Comparison of ENCODE assay signal across 16 cellular contexts in genomic region chr3:156417733-156418132, GRCh38.
DNase-seq lines count a peak whose midpoint lies in the region; ATAC-seq, FAIRE-seq and TF ChIP-seq lines count a peak whose summit lies in the region.
"Had no signal": no experiment of that assay in that cellular context is flagged by ENCODE, and none has a peak within 500 bp of the region (broad histone marks: within the 10 kb centered on the region; RNA-seq: fewer than 3 reads in every experiment).

No MANE protein-coding gene starts in this region.

- H2BK12ac ChIP-seq in H1 (ENCODE audit: low read depth, low read length): no peak overlapping the region

- WGBS in right cardiac atrium: 51% methylated on average over 2 of the region's 2 CpGs
- 79% methylated on average over 2 of the region's 2 CpGs; no CpG with 5 or more reads in 1 of the 2 experiments for WGBS in H1 (ENCODE audit: extremely low coverage in 1 of 2, insufficient coverage in 1 of 2, insufficient read length in 1 of 2, insufficient replicate concordance in 2 of 2, low coverage in 1 of 2, low lambda C conversion rate in 2 of 2, missing lambda C conversion rate in 1 of 2), 2 experiments
- 22 to 37% (median 24%) methylated on average over 2 of the region's 2 CpGs for WGBS in psoas muscle, 3 donors

- H2BK20ac ChIP-seq in H1 (ENCODE audit: low read length): no peak overlapping the region

- H2AK5ac ChIP-seq in H1 (ENCODE audit: low read depth, low read length): no peak overlapping the region

- H3K18ac ChIP-seq in H1 (ENCODE audit: extremely low read depth, low read length): no peak overlapping the region

- H4K5ac ChIP-seq in H1 (ENCODE audit: insufficient read length, low read depth, low read length): no peak overlapping the region

- H3K27ac Mint-ChIP-seq in activated T-cell treated with anti-CD3 and anti-CD28 coated beads, Interleukin-2, amount 50 U/mL, for 24 hours: no peak overlapping the region
- H3K27ac Mint-ChIP-seq: B cell; CD4-positive, alpha-beta memory T cell had no signal

- H3K4me3 Mint-ChIP-seq in activated T-cell treated with anti-CD3 and anti-CD28 coated beads, Interleukin-2, amount 50 U/mL, for 24 hours: no peak overlapping the region
- H3K4me3 Mint-ChIP-seq: B cell; CD4-positive, alpha-beta memory T cell had no signal

- no peak for FAIRE-seq in H1 (lab: Jason Lieb, UNC)

- no peaks in the 10 kb centered on the region for H3K4me1 Mint-ChIP-seq in activated T-cell treated with anti-CD3 and anti-CD28 coated beads, Interleukin-2, amount 50 U/mL, for 24 hours (ENCODE audit: low read depth)
- H3K4me1 Mint-ChIP-seq: B cell; CD4-positive, alpha-beta memory T cell had no signal

- no peak overlapping the region for H4K91ac ChIP-seq in H1 (replicated peaks; ENCODE audit: insufficient read length, low read length)

- H2BK5ac ChIP-seq in H1 (ENCODE audit: low read depth, low read length): no peak overlapping the region

- H3K27ac ChIP-seq in left ventricle myocardium inferior (replicated peaks): peak overlapping the region; percentile 29
- H3K27ac ChIP-seq in right cardiac atrium (ENCODE audit: low read length): no peak overlapping the region
- no peak overlapping the region for H3K27ac ChIP-seq in H1 (ENCODE audit: low read depth, low read length)
- H3K27ac ChIP-seq in psoas muscle: peak overlapping the region; percentile 78
- H3K27ac ChIP-seq: RWPE1 had no signal

- TF ChIP-seq CTCF in left ventricle myocardium inferior (IDR thresholded peaks at IDR 0.05; ENCODE audit: borderline replicate concordance): no peak
- no peak for TF ChIP-seq CTCF in H1 (IDR thresholded peaks at IDR 0.05; ENCODE audit: control extremely low read depth in 1 of 3, insufficient read depth in 1 of 3, low read depth in 1 of 3, low read length in 3 of 3)
- no peak for TF ChIP-seq CTCF in psoas muscle (IDR thresholded peaks at IDR 0.05)

- no peaks in the 10 kb centered on the region for H3K36me3 Mint-ChIP-seq in activated T-cell treated with anti-CD3 and anti-CD28 coated beads, Interleukin-2, amount 50 U/mL, for 24 hours (ENCODE audit: low read depth)
- H3K36me3 Mint-ChIP-seq: CD4-positive, alpha-beta memory T cell had no signal

- no peak overlapping the region for H3K4ac ChIP-seq in H1 (replicated peaks; ENCODE audit: insufficient read length, low read depth, low read length)

- H3K23ac ChIP-seq in H1 (ENCODE audit: insufficient read length): no peak overlapping the region

- H3K23me2 ChIP-seq in H1 (ENCODE audit: low read depth, low read length): no peaks in the 10 kb centered on the region

- H3K4me1 ChIP-seq in left ventricle myocardium inferior: peaks cover 30% of the 10 kb centered on the region
- H3K4me1 ChIP-seq in right cardiac atrium (ENCODE audit: control insufficient read depth, insufficient read depth, low read length): peaks cover 3% of the 10 kb centered on the region
- H3K4me1 ChIP-seq in H1 (replicated peaks in 1 of 4; ENCODE audit: control insufficient read depth in 3 of 4, insufficient read depth in 4 of 4, low read length in 3 of 4): peaks cover 0 to 4% (median 2%) of the 10 kb centered on the region in 4 experiments; a peak in 2 of 7 replicates
- H3K4me1 ChIP-seq in psoas muscle: peaks cover 18% of the 10 kb centered on the region

- no peak overlapping the region for H3K4me3 ChIP-seq in left ventricle myocardium inferior
- H3K4me3 ChIP-seq in right cardiac atrium (ENCODE audit: low read length): no peak overlapping the region
- H3K4me3 ChIP-seq in H1 (ENCODE audit: extremely low read depth in 1 of 4, insufficient read depth in 2 of 4, low read depth in 3 of 4, low read length in 4 of 4): no peak overlapping the region
- H3K4me3 ChIP-seq in psoas muscle: no peak overlapping the region

- H2BK15ac ChIP-seq in H1 (ENCODE audit: low read length): no peak overlapping the region

- H3K9me3 ChIP-seq in left ventricle myocardium inferior (replicated peaks) (no peaks in the 10 kb centered on the region), right cardiac atrium (ENCODE audit: control insufficient read depth, low read length) (no peaks in the 10 kb centered on the region), H1 (ENCODE audit: insufficient read depth in 2 of 2, low read depth in 1 of 2, low read length in 1 of 2) (no peaks in the 10 kb centered on the region; a peak in 1 of 4 replicates), psoas muscle (no peaks in the 10 kb centered on the region)
- H3K9me3 ChIP-seq: SK-N-SH had no signal

- H3K14ac ChIP-seq in H1 (ENCODE audit: insufficient read length): no peak overlapping the region

- TF ChIP-seq POLR2A in H1 (IDR thresholded peaks at IDR 0.05; ENCODE audit: control extremely low read depth in 1 of 2, low read depth in 2 of 2, low read length in 2 of 2): no peak

- H3K79me2 ChIP-seq in H1 (ENCODE audit: control insufficient read depth in 1 of 2, insufficient read depth in 2 of 2, low read length in 2 of 2): no peaks in the 10 kb centered on the region

- TF ChIP-seq EP300 in H1 (IDR thresholded peaks at IDR 0.05; ENCODE audit: borderline replicate concordance in 1 of 2, low read depth in 2 of 2, low read length in 2 of 2): no peak

- H2AFZ ChIP-seq in H1 (ENCODE audit: low read length): peak overlapping the region; percentile 63; the same call in 1 of the 2 replicates

- ATAC-seq in right cardiac atrium (no peak), psoas muscle (peak; percentile 19 to 45 (median 42)), HG02938 (IDR thresholded peaks at IDR 0.05; ENCODE audit: unreplicated experiment) (no peak)

- POLR2A ChIA-PET in H1 (lab: Charles Lee; ENCODE audit: partially characterized antibody): no interaction called here

- CTCF ChIA-PET in H1 (lab: Charles Lee; ENCODE audit: partially characterized antibody): interaction anchor here (0.8 to 1.7 kb wide), 3 partner anchors 11 to 265 kb away, joined by 3 to 6 read pairs (median 4); no protein-coding TSS in a partner anchor

- no peak overlapping the region for H3K9ac ChIP-seq in H1 (replicated peaks in 1 of 4; ENCODE audit: extremely low read depth in 1 of 4, low read depth in 3 of 4, low read length in 3 of 4)
- H3K9ac ChIP-seq: SK-N-SH had no signal

- DNase-seq in left ventricle myocardium inferior (no peak), right cardiac atrium (no peak), H1 (ENCODE audit: low read depth in 1 of 2, low spot score in 2 of 2) (no peak), psoas muscle (no peak)
- DNase-seq in stimulated activated CD4-positive, alpha-beta T cell treated with anti-CD3 and anti-CD28 coated beads, Interleukin-2, amount 100 ng/mL, for 48 hours: no peak
- DNase-seq in activated T-cell treated with anti-CD3 and anti-CD28 coated beads, Interleukin-2, amount 50 U/mL, for 24 hours: no peak
- DNase-seq: CD4-positive, alpha-beta memory T cell; GOT3; MM.1S; NCI-H1105; NCI-H187 treated with DMSO at 0.1 percent for 48 hours; OCI-M1 had no signal

- H3K79me1 ChIP-seq in H1 (ENCODE audit: low read depth, low read length): no peaks in the 10 kb centered on the region

- no peak overlapping the region for H3K56ac ChIP-seq in H1 (replicated peaks; ENCODE audit: insufficient read length, low read depth, low read length)

- H3K27me3 ChIP-seq in left ventricle myocardium inferior (ENCODE audit: low read depth): no peaks in the 10 kb centered on the region
- no peaks in the 10 kb centered on the region for H3K27me3 ChIP-seq in right cardiac atrium (ENCODE audit: control insufficient read depth, insufficient read depth)
- no peaks in the 10 kb centered on the region for H3K27me3 ChIP-seq in H1 (replicated peaks in 1 of 4; ENCODE audit: control insufficient read depth in 3 of 4, extremely low read depth in 1 of 4, insufficient read depth in 3 of 4, low read length in 3 of 4)
- H3K27me3 ChIP-seq in psoas muscle (ENCODE audit: insufficient read depth in 3 of 3, low read length in 2 of 3): no peaks in the 10 kb centered on the region

- H3K9me3 Mint-ChIP-seq in activated T-cell treated with anti-CD3 and anti-CD28 coated beads, Interleukin-2, amount 50 U/mL, for 24 hours: no peaks in the 10 kb centered on the region
- H3K9me3 Mint-ChIP-seq: CD4-positive, alpha-beta memory T cell had no signal

- TF ChIP-seq RAD21 in H1 (IDR thresholded peaks at IDR 0.05 in 1 of 2, conservative IDR thresholded peaks at IDR 0.05 in 1 of 2; ENCODE audit: low read depth in 2 of 2, low read length in 2 of 2): no peak

- no peak overlapping the region for H3K4me2 ChIP-seq in H1 (ENCODE audit: insufficient read depth in 1 of 2, low read depth in 2 of 2, low read length in 2 of 2)
- H3K4me2 ChIP-seq: SK-N-SH had no signal

- H3K36me3 ChIP-seq in left ventricle myocardium inferior (no peaks in the 10 kb centered on the region), H1 (ENCODE audit: control insufficient read depth in 2 of 4, insufficient read depth in 4 of 4, low read length in 3 of 4) (no peaks in the 10 kb centered on the region), psoas muscle (ENCODE audit: insufficient read depth in 1 of 2, low read depth in 1 of 2) (no peaks in the 10 kb centered on the region)

- no peak overlapping the region for H4K8ac ChIP-seq in H1 (ENCODE audit: extremely low read depth, insufficient read depth, low read length)

- intact Hi-C loops in left ventricle myocardium inferior (cut with micrococcal nuclease): no loop called here
- intact Hi-C loops in right cardiac atrium (cut with DNase I): no loop called here
- intact Hi-C loops in psoas muscle (cut with DNase I): no loop called here

- H2BK120ac ChIP-seq in H1 (replicated peaks; ENCODE audit: low read depth, low read length): no peak overlapping the region

- H3K27me3 Mint-ChIP-seq in activated T-cell treated with anti-CD3 and anti-CD28 coated beads, Interleukin-2, amount 50 U/mL, for 24 hours: peaks cover 13% of the 10 kb centered on the region

- H4K20me1 ChIP-seq in H1 (replicated peaks in 1 of 2; ENCODE audit: control insufficient read depth in 1 of 2, insufficient read depth in 2 of 2, low read length in 2 of 2): no peaks in the 10 kb centered on the region

TF ChIP-seq in H1, 55 proteins besides CTCF, POLR2A, EP300 and RAD21 (continues in another document):
- TF ChIP-seq TAF7 (optimal IDR thresholded peaks at IDR 0.05; ENCODE audit: borderline replicate concordance, low read depth, low read length) (no peak), KDM4A (IDR thresholded peaks at IDR 0.05; ENCODE audit: low read depth, low read length, severe bottlenecking) (no peak), SP2 (IDR thresholded peaks at IDR 0.05; ENCODE audit: low read length) (no peak), BRCA1 (IDR thresholded peaks at IDR 0.05; ENCODE audit: low read depth, low read length) (no peak), JUN (IDR thresholded peaks at IDR 0.05; ENCODE audit: low read depth, low read length) (no peak), POLR2AphosphoS5 (IDR thresholded peaks at IDR 0.05; ENCODE audit: low read depth, low read length) (no peak), NANOG (IDR thresholded peaks at IDR 0.05; ENCODE audit: insufficient read depth, low read depth, low read length, poor library complexity, severe bottlenecking) (no peak), RNF2 (IDR thresholded peaks at IDR 0.05; ENCODE audit: borderline replicate concordance, low read depth, low read length, missing control alignments, poor library complexity, severe bottlenecking) (no peak), MAFK (IDR thresholded peaks at IDR 0.05; ENCODE audit: low read depth, low read length) (no peak), EGR1 (IDR thresholded peaks at IDR 0.05; ENCODE audit: borderline replicate concordance, low read depth, low read length) (no peak)

Comparison
In these comparisons a context has a peak if more than half of its experiments do, and no peak if none do; other contexts are left out.
1. H3K27ac ChIP-seq: peak in left ventricle myocardium inferior (single experiment) and psoas muscle (single experiment); none in right cardiac atrium (single experiment) and H1 (single experiment).
2. ATAC-seq: peak in psoas muscle (4 of 4); none in right cardiac atrium (0 of 2) and HG02938 (single experiment).